ENCODE assay signal across 1 cellular context in the genomic region with DNA sequence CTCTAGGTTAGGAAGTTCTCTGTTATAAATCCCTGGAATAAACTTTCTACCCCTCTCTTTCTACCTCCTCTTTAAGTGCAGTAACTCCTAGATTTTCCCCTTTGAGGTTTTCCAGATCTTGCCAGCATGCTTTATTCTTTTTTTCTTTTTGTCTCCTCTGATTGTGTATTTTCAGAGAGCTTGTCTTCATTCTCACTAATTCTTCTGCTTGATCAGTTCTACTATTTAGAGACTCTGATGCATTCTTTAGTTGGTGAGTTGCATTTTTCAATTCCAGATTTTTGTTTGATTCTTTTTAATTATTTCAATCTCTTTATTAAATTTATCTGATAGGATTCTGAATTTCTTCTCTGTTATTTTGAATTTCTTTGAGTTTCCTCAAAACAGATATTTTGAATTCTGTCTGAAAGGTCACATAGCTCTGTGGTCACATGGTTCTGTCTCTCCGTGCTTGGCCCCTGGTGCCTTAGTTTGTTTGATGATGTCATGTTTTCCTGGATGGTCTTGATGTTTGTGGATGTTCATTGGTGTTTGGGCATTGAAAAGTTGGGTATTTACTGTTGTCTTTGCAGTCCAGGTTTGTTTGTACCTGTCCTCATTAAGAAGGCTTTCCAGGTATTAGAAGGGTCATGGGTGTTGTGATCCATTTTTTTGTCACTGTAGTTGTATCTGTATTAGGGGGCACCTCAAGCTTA.
TF ChIP-seq lines count a peak whose summit lies in the region.

No MANE protein-coding gene starts in this region.

TF ChIP-seq in GM23338, 12 proteins besides CTCF, POLR2A, EP300 and RAD21 (continued from another document):
- TF ChIP-seq, protein P1, sequence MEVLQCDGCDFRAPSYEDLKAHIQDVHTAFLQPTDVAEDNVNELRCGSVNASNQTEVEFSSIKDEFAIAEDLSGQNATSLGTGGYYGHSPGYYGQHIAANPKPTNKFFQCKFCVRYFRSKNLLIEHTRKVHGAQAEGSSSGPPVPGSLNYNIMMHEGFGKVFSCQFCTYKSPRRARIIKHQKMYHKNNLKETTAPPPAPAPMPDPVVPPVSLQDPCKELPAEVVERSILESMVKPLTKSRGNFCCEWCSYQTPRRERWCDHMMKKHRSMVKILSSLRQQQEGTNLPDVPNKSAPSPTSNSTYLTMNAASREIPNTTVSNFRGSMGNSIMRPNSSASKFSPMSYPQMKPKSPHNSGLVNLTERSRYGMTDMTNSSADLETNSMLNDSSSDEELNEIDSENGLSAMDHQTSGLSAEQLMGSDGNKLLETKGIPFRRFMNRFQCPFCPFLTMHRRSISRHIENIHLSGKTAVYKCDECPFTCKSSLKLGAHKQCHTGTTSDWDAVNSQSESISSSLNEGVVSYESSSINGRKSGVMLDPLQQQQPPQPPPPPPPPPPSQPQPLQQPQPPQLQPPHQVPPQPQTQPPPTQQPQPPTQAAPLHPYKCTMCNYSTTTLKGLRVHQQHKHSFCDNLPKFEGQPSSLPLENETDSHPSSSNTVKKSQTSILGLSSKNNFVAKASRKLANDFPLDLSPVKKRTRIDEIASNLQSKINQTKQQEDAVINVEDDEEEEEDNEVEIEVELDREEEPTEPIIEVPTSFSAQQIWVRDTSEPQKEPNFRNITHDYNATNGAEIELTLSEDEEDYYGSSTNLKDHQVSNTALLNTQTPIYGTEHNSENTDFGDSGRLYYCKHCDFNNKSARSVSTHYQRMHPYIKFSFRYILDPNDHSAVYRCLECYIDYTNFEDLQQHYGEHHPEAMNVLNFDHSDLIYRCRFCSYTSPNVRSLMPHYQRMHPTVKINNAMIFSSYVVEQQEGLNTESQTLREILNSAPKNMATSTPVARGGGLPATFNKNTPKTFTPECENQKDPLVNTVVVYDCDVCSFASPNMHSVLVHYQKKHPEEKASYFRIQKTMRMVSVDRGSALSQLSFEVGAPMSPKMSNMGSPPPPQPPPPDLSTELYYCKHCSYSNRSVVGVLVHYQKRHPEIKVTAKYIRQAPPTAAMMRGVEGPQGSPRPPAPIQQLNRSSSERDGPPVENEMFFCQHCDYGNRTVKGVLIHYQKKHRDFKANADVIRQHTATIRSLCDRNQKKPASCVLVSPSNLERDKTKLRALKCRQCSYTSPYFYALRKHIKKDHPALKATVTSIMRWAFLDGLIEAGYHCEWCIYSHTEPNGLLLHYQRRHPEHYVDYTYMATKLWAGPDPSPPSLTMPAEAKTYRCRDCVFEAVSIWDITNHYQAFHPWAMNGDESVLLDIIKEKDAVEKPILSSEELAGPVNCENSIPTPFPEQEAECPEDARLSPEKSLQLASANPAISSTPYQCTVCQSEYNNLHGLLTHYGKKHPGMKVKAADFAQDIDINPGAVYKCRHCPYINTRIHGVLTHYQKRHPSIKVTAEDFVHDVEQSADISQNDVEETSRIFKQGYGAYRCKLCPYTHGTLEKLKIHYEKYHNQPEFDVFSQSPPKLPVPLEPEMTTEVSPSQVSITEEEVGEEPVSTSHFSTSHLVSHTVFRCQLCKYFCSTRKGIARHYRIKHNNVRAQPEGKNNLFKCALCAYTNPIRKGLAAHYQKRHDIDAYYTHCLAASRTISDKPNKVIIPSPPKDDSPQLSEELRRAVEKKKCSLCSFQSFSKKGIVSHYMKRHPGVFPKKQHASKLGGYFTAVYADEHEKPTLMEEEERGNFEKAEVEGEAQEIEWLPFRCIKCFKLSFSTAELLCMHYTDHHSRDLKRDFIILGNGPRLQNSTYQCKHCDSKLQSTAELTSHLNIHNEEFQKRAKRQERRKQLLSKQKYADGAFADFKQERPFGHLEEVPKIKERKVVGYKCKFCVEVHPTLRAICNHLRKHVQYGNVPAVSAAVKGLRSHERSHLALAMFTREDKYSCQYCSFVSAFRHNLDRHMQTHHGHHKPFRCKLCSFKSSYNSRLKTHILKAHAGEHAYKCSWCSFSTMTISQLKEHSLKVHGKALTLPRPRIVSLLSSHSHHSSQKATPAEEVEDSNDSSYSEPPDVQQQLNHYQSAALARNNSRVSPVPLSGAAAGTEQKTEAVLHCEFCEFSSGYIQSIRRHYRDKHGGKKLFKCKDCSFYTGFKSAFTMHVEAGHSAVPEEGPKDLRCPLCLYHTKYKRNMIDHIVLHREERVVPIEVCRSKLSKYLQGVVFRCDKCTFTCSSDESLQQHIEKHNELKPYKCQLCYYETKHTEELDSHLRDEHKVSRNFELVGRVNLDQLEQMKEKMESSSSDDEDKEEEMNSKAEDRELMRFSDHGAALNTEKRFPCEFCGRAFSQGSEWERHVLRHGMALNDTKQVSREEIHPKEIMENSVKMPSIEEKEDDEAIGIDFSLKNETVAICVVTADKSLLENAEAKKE (CRISPR knock-in tag; IDR thresholded peaks at IDR 0.05), result no peak
- TF ChIP-seq JUNB (IDR thresholded peaks at IDR 0.05; ENCODE audit: unreplicated experiment) (no peak), EZH2 (IDR thresholded peaks at IDR 0.05; ENCODE audit: low read depth, unreplicated experiment) (no peak), ZNF331 (CRISPR knock-in tag; IDR thresholded peaks at IDR 0.05; ENCODE audit: low read depth) (no peak), POLR2AphosphoS5 (IDR thresholded peaks at IDR 0.05; ENCODE audit: low read depth) (no peak), STAT1 (IDR thresholded peaks at IDR 0.05; ENCODE audit: unreplicated experiment) (no peak), CREB1 (CRISPR knock-in tag; IDR thresholded peaks at IDR 0.05; ENCODE audit: low read depth) (no peak)
- TF ChIP-seq, protein P2, sequence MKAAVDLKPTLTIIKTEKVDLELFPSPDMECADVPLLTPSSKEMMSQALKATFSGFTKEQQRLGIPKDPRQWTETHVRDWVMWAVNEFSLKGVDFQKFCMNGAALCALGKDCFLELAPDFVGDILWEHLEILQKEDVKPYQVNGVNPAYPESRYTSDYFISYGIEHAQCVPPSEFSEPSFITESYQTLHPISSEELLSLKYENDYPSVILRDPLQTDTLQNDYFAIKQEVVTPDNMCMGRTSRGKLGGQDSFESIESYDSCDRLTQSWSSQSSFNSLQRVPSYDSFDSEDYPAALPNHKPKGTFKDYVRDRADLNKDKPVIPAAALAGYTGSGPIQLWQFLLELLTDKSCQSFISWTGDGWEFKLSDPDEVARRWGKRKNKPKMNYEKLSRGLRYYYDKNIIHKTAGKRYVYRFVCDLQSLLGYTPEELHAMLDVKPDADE (IDR thresholded peaks at IDR 0.05), result no peak
- TF ChIP-seq, protein P3, sequence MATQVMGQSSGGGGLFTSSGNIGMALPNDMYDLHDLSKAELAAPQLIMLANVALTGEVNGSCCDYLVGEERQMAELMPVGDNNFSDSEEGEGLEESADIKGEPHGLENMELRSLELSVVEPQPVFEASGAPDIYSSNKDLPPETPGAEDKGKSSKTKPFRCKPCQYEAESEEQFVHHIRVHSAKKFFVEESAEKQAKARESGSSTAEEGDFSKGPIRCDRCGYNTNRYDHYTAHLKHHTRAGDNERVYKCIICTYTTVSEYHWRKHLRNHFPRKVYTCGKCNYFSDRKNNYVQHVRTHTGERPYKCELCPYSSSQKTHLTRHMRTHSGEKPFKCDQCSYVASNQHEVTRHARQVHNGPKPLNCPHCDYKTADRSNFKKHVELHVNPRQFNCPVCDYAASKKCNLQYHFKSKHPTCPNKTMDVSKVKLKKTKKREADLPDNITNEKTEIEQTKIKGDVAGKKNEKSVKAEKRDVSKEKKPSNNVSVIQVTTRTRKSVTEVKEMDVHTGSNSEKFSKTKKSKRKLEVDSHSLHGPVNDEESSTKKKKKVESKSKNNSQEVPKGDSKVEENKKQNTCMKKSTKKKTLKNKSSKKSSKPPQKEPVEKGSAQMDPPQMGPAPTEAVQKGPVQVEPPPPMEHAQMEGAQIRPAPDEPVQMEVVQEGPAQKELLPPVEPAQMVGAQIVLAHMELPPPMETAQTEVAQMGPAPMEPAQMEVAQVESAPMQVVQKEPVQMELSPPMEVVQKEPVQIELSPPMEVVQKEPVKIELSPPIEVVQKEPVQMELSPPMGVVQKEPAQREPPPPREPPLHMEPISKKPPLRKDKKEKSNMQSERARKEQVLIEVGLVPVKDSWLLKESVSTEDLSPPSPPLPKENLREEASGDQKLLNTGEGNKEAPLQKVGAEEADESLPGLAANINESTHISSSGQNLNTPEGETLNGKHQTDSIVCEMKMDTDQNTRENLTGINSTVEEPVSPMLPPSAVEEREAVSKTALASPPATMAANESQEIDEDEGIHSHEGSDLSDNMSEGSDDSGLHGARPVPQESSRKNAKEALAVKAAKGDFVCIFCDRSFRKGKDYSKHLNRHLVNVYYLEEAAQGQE (IDR thresholded peaks at IDR 0.05; ENCODE audit: unreplicated experiment), result no peak
